In the genomic region with DNA sequence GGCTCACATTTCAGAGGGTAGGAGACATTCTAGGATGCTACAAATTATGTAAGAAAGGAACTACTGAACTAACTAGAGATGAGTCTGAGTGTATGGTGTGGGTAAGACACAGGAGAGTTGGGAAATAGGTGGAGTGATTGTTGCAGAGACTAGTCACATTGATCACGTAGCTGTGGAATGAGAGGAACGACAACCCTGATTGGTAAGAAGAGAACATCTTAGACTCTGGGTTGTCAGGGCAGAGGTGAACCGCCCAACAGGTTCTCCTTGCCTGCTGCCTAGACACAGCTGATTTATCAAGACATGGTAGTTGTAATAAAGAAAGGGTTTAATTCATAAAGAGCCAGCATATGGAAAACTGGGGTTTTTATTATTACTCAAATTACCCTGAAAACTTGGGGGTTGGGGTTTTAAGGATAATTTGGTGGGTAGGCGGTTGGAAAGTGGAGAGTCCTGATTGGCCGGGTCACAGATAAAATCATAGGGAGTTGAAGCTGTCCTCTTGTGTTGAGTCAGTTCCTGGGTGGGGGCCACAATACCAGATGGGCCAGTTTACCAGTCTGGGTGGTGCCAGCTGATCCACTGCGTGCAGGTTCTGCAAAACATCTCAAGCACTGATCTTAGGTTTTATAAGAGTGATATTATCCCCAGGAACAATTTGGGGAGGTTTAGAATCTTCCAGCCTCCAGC, we compare ENCODE assay signal across 31 cellular contexts. TPM values are rescaled to one million over a fixed set of nuclear protein-coding genes. Genes with fewer than 3 reads are reported as not detected.
DNase-seq lines count a peak whose midpoint lies in the region; ATAC-seq and TF ChIP-seq lines count a peak whose summit lies in the region.
"Had no signal": no experiment of that assay in that cellular context is flagged by ENCODE, and none has a peak within 500 bp of the region (broad histone marks: within the 10 kb centered on the region; RNA-seq: fewer than 3 reads in every experiment).

No MANE protein-coding gene starts in this region.

- peak; percentile 87 for ATAC-seq in PC-3
- ATAC-seq in GM21529 (IDR thresholded peaks at IDR 0.05; ENCODE audit: unreplicated experiment): no peak
- ATAC-seq: mucosa of descending colon, natural killer cell, sciatic nerve, T-cell had no signal

- intact Hi-C loops in PC-3 (cut with micrococcal nuclease): no loop called here
- intact Hi-C loops in stomach (cut with DNase I; ENCODE audit: low total_unique reads): no loop called here

- H3K36me3 Mint-ChIP-seq in activated CD4-positive, alpha-beta T cell treated with anti-CD3 and anti-CD28 coated beads, Interleukin-2, amount 10 ng/mL, durations not matched to agents 7 days and 5 days (ENCODE audit: low read depth): peaks cover 15% of the 10 kb centered on the region

- BruUV-seq in PC-3 (replicated peaks; lab: Mats Ljungman, UMichigan): no TSS peak

- H3K9me3 ChIP-seq in PC-3 (ENCODE audit: low read length): no peaks in the 10 kb centered on the region
- no peaks in the 10 kb centered on the region for H3K9me3 ChIP-seq in esophagus (ENCODE audit: control insufficient read depth in 2 of 2, insufficient read depth in 1 of 2, low read depth in 1 of 2, low read length in 1 of 2)
- no peaks in the 10 kb centered on the region for H3K9me3 ChIP-seq in stomach
- H3K9me3 ChIP-seq: MG63, mucosa of descending colon, Peyer's patch, prostate gland, SJSA1 had no signal

- H3K9ac ChIP-seq in PC-3 (ENCODE audit: low read length): peak overlapping the region; percentile 44

- H4K20me1 ChIP-seq in PC-3 (ENCODE audit: low read length): no peaks in the 10 kb centered on the region

- H3K4me2 ChIP-seq in PC-3 (ENCODE audit: low read length): peak overlapping the region; percentile 52
- H3K4me2 ChIP-seq: hepatocyte had no signal

- H3F3A ChIP-seq in PC-3 (ENCODE audit: low read length, unreplicated experiment): peaks cover 4% of the 10 kb centered on the region

- no peak overlapping the region for H3K27ac Mint-ChIP-seq in activated CD4-positive, alpha-beta T cell treated with anti-CD3 and anti-CD28 coated beads, Interleukin-2, amount 10 ng/mL, durations not matched to agents 7 days and 5 days
- H3K27ac Mint-ChIP-seq: dendritic cell treated with granulocyte-macrophage colony-stimulating factor and Interleukin-4, amounts not matched to agents 40 ng/mL and 50 ng/mL, for 4 days; HFFc6; natural killer cell; T-cell had no signal

- peak overlapping the region; percentile 2 for H3K4me3 Mint-ChIP-seq in activated CD4-positive, alpha-beta T cell treated with anti-CD3 and anti-CD28 coated beads, Interleukin-2, amount 10 ng/mL, durations not matched to agents 7 days and 5 days
- H3K4me3 Mint-ChIP-seq: central memory CD8-positive, alpha-beta T cell; dendritic cell treated with granulocyte-macrophage colony-stimulating factor and Interleukin-4, amounts not matched to agents 40 ng/mL and 50 ng/mL, for 4 days; HFFc6; natural killer cell; T-cell had no signal

- H3K36me3 ChIP-seq in PC-3 (ENCODE audit: low read depth, low read length) (0 out of 2 replicates have a peak, but pooled peaks cover 3% of the 10 kb centered on the region), esophagus (ENCODE audit: control insufficient read depth in 2 of 2, insufficient read depth in 2 of 2, low read length in 1 of 2) (no peaks in the 10 kb centered on the region), stomach (no peaks in the 10 kb centered on the region)
- H3K36me3 ChIP-seq: MG63, Peyer's patch, prostate gland, SJSA1 had no signal

- TF ChIP-seq CTCF in PC-3 (conservative IDR thresholded peaks at IDR 0.05; ENCODE audit: low read depth, low read length) (no peak), stomach (IDR thresholded peaks at IDR 0.05) (no peak)

- H3K27me3 Mint-ChIP-seq in activated CD4-positive, alpha-beta T cell treated with anti-CD3 and anti-CD28 coated beads, Interleukin-2, amount 10 ng/mL, durations not matched to agents 7 days and 5 days: peaks cover 26% of the 10 kb centered on the region

- H3K4me3 ChIP-seq in PC-3 (ENCODE audit: low read length) (peak overlapping the region; percentile 3; the same call in 1 of the 2 replicates), esophagus (ENCODE audit: low read depth in 1 of 2, low read length in 2 of 2) (peak overlapping the region in 1 of 2 donors; percentile 11), stomach (no peak overlapping the region)
- H3K4me3 ChIP-seq: hepatocyte, lung, MG63, mucosa of descending colon, Peyer's patch, prostate gland, SJSA1 had no signal

- no peaks in the 10 kb centered on the region for H3K79me2 ChIP-seq in PC-3 (ENCODE audit: low read length)
- H3K79me2 ChIP-seq: hepatocyte had no signal

- peak overlapping the region; percentile 84 for H3K27ac ChIP-seq in PC-3 (ENCODE audit: low read length)
- peak overlapping the region; percentile 74 to 86 for H3K27ac ChIP-seq in esophagus (ENCODE audit: low read depth in 2 of 2, low read length in 1 of 2)
- no peak overlapping the region for H3K27ac ChIP-seq in stomach
- H3K27ac ChIP-seq: C4-2B, hepatocyte, Peyer's patch, prostate gland, SJSA1 had no signal

- WGBS in esophagus, 2 donors: 65 to 72% methylated on average over 6 of the region's 6 CpGs
- 60 to 79% (median 69%) methylated on average over 6 of the region's 6 CpGs for WGBS in stomach, 5 donors

- no peak for TF ChIP-seq EP300 in stomach (IDR thresholded peaks at IDR 0.05)

- H3K4me1 ChIP-seq in PC-3 (ENCODE audit: insufficient read depth, low read length) (peaks cover 33% of the 10 kb centered on the region), esophagus (ENCODE audit: control insufficient read depth in 2 of 2, insufficient read depth in 2 of 2, low read length in 1 of 2) (peaks cover 0 to 3% of the 10 kb centered on the region in 2 donors), stomach (peaks cover 0 to 8% (median 5%) of the 10 kb centered on the region in 4 donors)
- H3K4me1 ChIP-seq: Peyer's patch, prostate gland, SJSA1 had no signal

- H3K27me3 ChIP-seq in PC-3 (ENCODE audit: low read length) (no peaks in the 10 kb centered on the region), esophagus (ENCODE audit: control insufficient read depth in 1 of 2, insufficient read depth in 2 of 2, low read length in 2 of 2) (no peaks in the 10 kb centered on the region), stomach (peaks cover 0 to 3% (median under 1%) of the 10 kb centered on the region in 3 donors)
- H3K27me3 ChIP-seq: hepatocyte, MG63, Peyer's patch, SJSA1 had no signal

- peaks cover 16% of the 10 kb centered on the region for H3K4me1 Mint-ChIP-seq in activated CD4-positive, alpha-beta T cell treated with anti-CD3 and anti-CD28 coated beads, Interleukin-2, amount 10 ng/mL, durations not matched to agents 7 days and 5 days
- H3K4me1 Mint-ChIP-seq: central memory CD8-positive, alpha-beta T cell had no signal

- no peak for TF ChIP-seq POLR2A in stomach (IDR thresholded peaks at IDR 0.05)

- CTCF ChIA-PET in activated CD4-positive, alpha-beta T cell treated with anti-CD3 and anti-CD28 coated beads, Interleukin-2, amount 10 ng/mL, durations not matched to agents 7 days and 5 days (lab: Charles Lee): no interaction called here
- CTCF ChIA-PET in PC-3 (lab: Charles Lee): no interaction called here

- H3K9me2 ChIP-seq in PC-3 (replicated peaks; ENCODE audit: low read length): no peaks in the 10 kb centered on the region

- H2AFZ ChIP-seq in PC-3 (ENCODE audit: low read length): peak overlapping the region; percentile 31
- H2AFZ ChIP-seq: hepatocyte had no signal

- H3K9me3 Mint-ChIP-seq in activated CD4-positive, alpha-beta T cell treated with anti-CD3 and anti-CD28 coated beads, Interleukin-2, amount 10 ng/mL, durations not matched to agents 7 days and 5 days: peaks cover 30% of the 10 kb centered on the region
- H3K9me3 Mint-ChIP-seq: HFFc6 had no signal

- POLR2A ChIA-PET in activated CD4-positive, alpha-beta T cell treated with anti-CD3 and anti-CD28 coated beads, Interleukin-2, amount 10 ng/mL, durations not matched to agents 7 days and 5 days (lab: Charles Lee): no interaction called here
- POLR2A ChIA-PET in PC-3 (lab: Charles Lee; ENCODE audit: unreplicated experiment): interaction anchor here (0.7 kb wide), 1 partner anchor 721 kb away, joined by 4 read pairs; a partner anchor contains a TSS

- no peak for DNase-seq in activated CD4-positive, alpha-beta T cell treated with anti-CD3 and anti-CD28 coated beads, Interleukin-2, amount 10 ng/mL, durations not matched to agents 7 days and 5 days
- DNase-seq in activated CD4-positive, alpha-beta T cell treated with anti-CD3 and anti-CD28 coated beads, Interleukin-2, amount 50 U/mL, for 4 hours: no peak
- DNase-seq in PC-3 (peak; percentile 88), stomach (peak; percentile 35), occipital lobe (lab: John Stamatoyannopoulos, UW) (no peak)
- no peak for DNase-seq in stimulated activated CD4-positive, alpha-beta T cell treated with anti-CD3 and anti-CD28 coated beads, Interleukin-4, amount 100 ng/mL, for 24 hours
- DNase-seq: activated CD4-positive, alpha-beta T cell treated with anti-CD3 and anti-CD28 coated beads for 48 hours; activated naive CD4-positive, alpha-beta T cell treated with Interleukin-2 at 50 U/mL for 16 hours; DND-41; HFFc6; KG1; MG63; mucosa of descending colon; natural killer cell; NCI-H187 treated with DMSO at 0.1 percent for 48 hours; NCI-H526 treated with DMSO at 0.1 percent for 48 hours; Peyer's patch; stimulated activated CD4-positive, alpha-beta T cell treated with anti-CD3 and anti-CD28 coated beads, Interleukin-4, amount 100 ng/mL, for 4 hours; substantia nigra; T-cell had no signal

RNA-seq across cellular contexts. Expression of a gene that starts 5.1 kb away (rescaled TPM):
- total RNA-seq in activated CD4-positive, alpha-beta T cell treated with anti-CD3 and anti-CD28 coated beads, Interleukin-2, amount 10 ng/mL, durations not matched to agents 7 days and 5 days: under 1 TPM; 0.22 to 0.25 TPM
- 0.04 TPM in 1 of 2 replicates, not detected in the other for total RNA-seq in PC-3 (2014; rRNA removed)
- polyA plus RNA-seq in esophagus: 1 to 10 TPM; 2.5 to 5.2 TPM
- 10 to 100 TPM in 2 of 5 donors, 1 to 10 TPM in 3; 3.8 to 23.9 (median 6.5) TPM for total RNA-seq in stomach
- 1 to 10 TPM; 1.4 to 3.2 (median 2.1) TPM for polyA plus RNA-seq in stomach
- 20.4 TPM for total RNA-seq in occipital lobe
- total RNA-seq: A172, SJSA1 had no signal
- polyA plus RNA-seq: hepatocyte had no signal

RNA-seq across cellular contexts. Expression of a gene that starts 25.2 kb away (rescaled TPM):
- not detected for total RNA-seq in activated CD4-positive, alpha-beta T cell treated with anti-CD3 and anti-CD28 coated beads, Interleukin-2, amount 10 ng/mL, durations not matched to agents 7 days and 5 days
- total RNA-seq in PC-3 (2014; rRNA removed) (not detected in 2 replicates), stomach (not detected), occipital lobe (not detected)
- polyA plus RNA-seq in esophagus (not detected), stomach (under 1 TPM in 1 of 3 donors, not detected in 2; 0.10 TPM)
- total RNA-seq: A172, HFFc6, mucosa of descending colon, natural killer cell, Peyer's patch, prostate gland, sciatic nerve, SJSA1 had no signal

Comparison
In these comparisons a context has a peak if more than half of its experiments do, and no peak if none do; other contexts are left out.
1. DNase-seq: peak in PC-3 (single experiment) and stomach (single experiment); none in activated CD4-positive, alpha-beta T cell treated with anti-CD3 and anti-CD28 coated beads, Interleukin-2, amount 10 ng/mL, durations not matched to agents 7 days and 5 days (single experiment), activated CD4-positive, alpha-beta T cell treated with anti-CD3 and anti-CD28 coated beads, Interleukin-2, amount 50 U/mL, for 4 hours (0 of 2), occipital lobe (single experiment) and stimulated activated CD4-positive, alpha-beta T cell treated with anti-CD3 and anti-CD28 coated beads, Interleukin-4, amount 100 ng/mL, for 24 hours (single experiment).
2. H3K27ac ChIP-seq: peak in PC-3 (single experiment) and esophagus (2 of 2); none in stomach (0 of 5).